9 cellular contexts compared by ENCODE assay signal in genomic region chr13:71879129-71879535, GRCh38. TPM values are rescaled to one million over a fixed set of nuclear protein-coding genes. Genes with fewer than 3 reads are reported as not detected.
DNase-seq lines count a peak whose midpoint lies in the region; ATAC-seq and TF ChIP-seq lines count a peak whose summit lies in the region.
"Had no signal": no experiment of that assay in that cellular context is flagged by ENCODE, and none has a peak within 500 bp of the region (broad histone marks: within the 10 kb centered on the region; RNA-seq: fewer than 3 reads in every experiment).

No MANE protein-coding gene starts in this region.

- peak overlapping the region in 1 of 3 experiments; percentile 15 for H3K4me3 ChIP-seq in mammary epithelial cell (replicated peaks in 1 of 3; ENCODE audit: insufficient read depth in 1 of 3, low read depth in 2 of 3, low read length in 3 of 3)
- H3K4me3 ChIP-seq in mesenchymal stem cell (ENCODE audit: insufficient read depth in 1 of 2, low read depth in 1 of 2, low read length in 2 of 2) = no peak overlapping the region
- H3K4me3 ChIP-seq in MG63 = no peak overlapping the region

- H3K4ac ChIP-seq in mesenchymal stem cell (ENCODE audit: low read depth in 1 of 2, low read length in 2 of 2) = no peak overlapping the region

- dilution Hi-C loops in mammary epithelial cell (cut with HindIII; ENCODE audit: low sequenced_read_pairs) = no loop called here

- H3K9me3 ChIP-seq in mammary epithelial cell (replicated peaks; ENCODE audit: insufficient read depth, low read length) (no peaks in the 10 kb centered on the region), mesenchymal stem cell (ENCODE audit: control insufficient read depth, low read length) (peaks cover 5% of the 10 kb centered on the region), MG63 (no peaks in the 10 kb centered on the region)

- no TSS peak for BruUV-seq in mammary epithelial cell (replicated peaks; lab: Mats Ljungman, UMichigan)

- peak overlapping the region; percentile 62 for H3K4me2 ChIP-seq in mammary epithelial cell (ENCODE audit: insufficient read depth, low read depth, low read length)
- no peak overlapping the region for H3K4me2 ChIP-seq in mesenchymal stem cell (ENCODE audit: low read length, poor library complexity, severe bottlenecking)

- peak overlapping the region; percentile 71 for H2AFZ ChIP-seq in mammary epithelial cell (ENCODE audit: low read depth, low read length)
- peak overlapping the region; percentile 76 for H2AFZ ChIP-seq in mesenchymal stem cell (ENCODE audit: low read depth, low read length)

- no peak overlapping the region for H3K18ac ChIP-seq in mesenchymal stem cell (ENCODE audit: low read depth in 1 of 2, low read length in 2 of 2)

- no peak overlapping the region for H3K23ac ChIP-seq in mesenchymal stem cell (ENCODE audit: low read length in 2 of 2)

- intact Hi-C loops in mammary epithelial cell (cut with micrococcal nuclease) = loop anchor here (10.0 kb wide), 2 partner anchors 376 to 554 kb away; no protein-coding TSS in a partner anchor

- in situ Hi-C loops in mammary epithelial cell (cut with MboI; ENCODE audit: low sequenced_read_pairs in 2 of 2) = no loop called here

- no peak overlapping the region for H3K14ac ChIP-seq in mesenchymal stem cell (ENCODE audit: low read length in 2 of 2)

- no peak overlapping the region for H2AK5ac ChIP-seq in mesenchymal stem cell (ENCODE audit: low read length, severe bottlenecking)

- WGBS in mammary epithelial cell (ENCODE audit: low coverage, missing lambda C conversion rate) = 22% methylated on average over 3 of the region's 3 CpGs
- 17% methylated on average over 1 of the region's 3 CpGs for WGBS in mesenchymal stem cell

- no peak overlapping the region for H3K27ac ChIP-seq in mammary epithelial cell (ENCODE audit: insufficient read depth, low read depth, low read length)
- H3K27ac ChIP-seq in mesenchymal stem cell (ENCODE audit: low read length, poor library complexity, severe bottlenecking) = no peak overlapping the region

- H4K20me1 ChIP-seq in mammary epithelial cell (ENCODE audit: insufficient read depth, low read length) = no peaks in the 10 kb centered on the region

- H4K8ac ChIP-seq in mesenchymal stem cell (ENCODE audit: low read length) = no peak overlapping the region

- no peak overlapping the region for H2BK5ac ChIP-seq in mesenchymal stem cell (ENCODE audit: low read depth, low read length, poor library complexity, severe bottlenecking)

- no peaks in the 10 kb centered on the region for H3K79me2 ChIP-seq in mammary epithelial cell (ENCODE audit: insufficient read depth, low read length)

- H4K91ac ChIP-seq in mesenchymal stem cell (ENCODE audit: low read length) = no peak overlapping the region

- H2BK15ac ChIP-seq in mesenchymal stem cell (ENCODE audit: low read depth, poor library complexity, severe bottlenecking) = no peak overlapping the region

- no peaks in the 10 kb centered on the region for H3K27me3 ChIP-seq in mammary epithelial cell (ENCODE audit: insufficient read depth, low read length)
- H3K27me3 ChIP-seq in mesenchymal stem cell (ENCODE audit: control insufficient read depth in 1 of 2, insufficient read depth in 1 of 2, low read length in 2 of 2) = no peaks in the 10 kb centered on the region
- H3K27me3 ChIP-seq in MG63 = no peaks in the 10 kb centered on the region

- ATAC-seq in GM19397 (IDR thresholded peaks at IDR 0.05; ENCODE audit: unreplicated experiment) = peak; percentile 97
- ATAC-seq in HG03196 (IDR thresholded peaks at IDR 0.05; ENCODE audit: unreplicated experiment) = peak; percentile 98

- no peaks in the 10 kb centered on the region for H3K79me1 ChIP-seq in mesenchymal stem cell (replicated peaks; ENCODE audit: low read length, poor library complexity, severe bottlenecking)

- H3K36me3 ChIP-seq in mammary epithelial cell (ENCODE audit: insufficient read depth, low read length) = no peaks in the 10 kb centered on the region
- no peaks in the 10 kb centered on the region for H3K36me3 ChIP-seq in mesenchymal stem cell (ENCODE audit: control insufficient read depth in 1 of 2, insufficient read depth in 2 of 2, low read depth in 1 of 2, low read length in 2 of 2)
- no peaks in the 10 kb centered on the region for H3K36me3 ChIP-seq in MG63

- TF ChIP-seq CTCF in mammary epithelial cell (conservative IDR thresholded peaks at IDR 0.05 in 1 of 2, IDR thresholded peaks at IDR 0.05 in 1 of 2; ENCODE audit: extremely low read depth in 1 of 2, insufficient read depth in 1 of 2, low read depth in 1 of 2, low read length in 2 of 2) = peak; percentile 36 to 58

- no peak overlapping the region for H2BK120ac ChIP-seq in mesenchymal stem cell (ENCODE audit: low read depth, low read length)

- H3K4me1 ChIP-seq in mammary epithelial cell (ENCODE audit: insufficient read depth, low read length) (peaks cover 4% of the 10 kb centered on the region), mesenchymal stem cell (ENCODE audit: control insufficient read depth, insufficient read depth, low read depth, low read length) (no peaks in the 10 kb centered on the region)

- H3K9ac ChIP-seq in mammary epithelial cell (ENCODE audit: insufficient read depth, low read length) (no peak overlapping the region), mesenchymal stem cell (ENCODE audit: low read length) (no peak overlapping the region)

- CTCF ChIA-PET in mammary epithelial cell (lab: Charles Lee; ENCODE audit: low non-redundant PET) = interaction anchor here (0.6 to 0.7 kb wide), 2 partner anchors 99 to 558 kb away, joined by 3 to 4 read pairs; no protein-coding TSS in a partner anchor

- peak; percentile 85 for DNase-seq in DMS153 (lab: John Stamatoyannopoulos, UW)
- peak; percentile 57 to 93 for DNase-seq in NCI-H524 (lab: John Stamatoyannopoulos, UW)
- DNase-seq in mammary epithelial cell = peak; percentile 37
- peak; percentile 73 for DNase-seq in mesenchymal stem cell
- no peak for DNase-seq in MG63
- no peak for DNase-seq in DMS79 (lab: John Stamatoyannopoulos, UW)

- H2BK12ac ChIP-seq in mesenchymal stem cell (ENCODE audit: low read length in 2 of 2) = no peak overlapping the region

RNA-seq across cellular contexts. Expression of gene DACH1, which starts 12.1 kb away (rescaled TPM):
- under 1 TPM in 1 of 2 donors, not detected in 1; under 0.01 TPM for total RNA-seq in mammary epithelial cell
- not detected for polyA plus RNA-seq in mammary epithelial cell
- polyA minus RNA-seq in mammary epithelial cell = not detected
- 17.5 TPM for polyA plus RNA-seq in mesenchymal stem cell (2013, experiment 1 of 2)
- 16.9 TPM for polyA plus RNA-seq in mesenchymal stem cell (2013, experiment 2 of 2)
- total RNA-seq in MG63 (2014; rRNA removed; shearing (Covaris generic); ENCODE audit: low replicate concordance) = not detected in 2 replicates
- total RNA-seq: T-helper 2 cell treated with Interferon-gamma antibody and Interleukin-4, amounts not matched to agents 100 ng/mL and 5 ng/mL, for 36 hours had no signal

Comparison
In these comparisons a context has a peak if more than half of its experiments do, and no peak if none do; other contexts are left out.
1. DNase-seq: peak in DMS153 (single experiment), NCI-H524 (2 of 2), mammary epithelial cell (single experiment) and mesenchymal stem cell (single experiment); none in MG63 (single experiment) and DMS79 (single experiment).